ENCODE assay signal across 14 cellular contexts in genomic region chr17:40130352-40131042, GRCh38. TPM values are rescaled to one million over a fixed set of nuclear protein-coding genes. Genes with fewer than 3 reads are reported as not detected.
DNase-seq lines count a peak whose midpoint lies in the region; ATAC-seq, FAIRE-seq and TF ChIP-seq lines count a peak whose summit lies in the region.
"Had no signal": no experiment of that assay in that cellular context is flagged by ENCODE, and none has a peak within 500 bp of the region (broad histone marks: within the 10 kb centered on the region; RNA-seq: fewer than 3 reads in every experiment).

No MANE protein-coding gene starts in this region.

- CTCF ChIA-PET in GM12878 (lab: Yijun Ruan, JAX): interaction anchor here (1.0 to 1.1 kb wide), 2 partner anchors 18 to 37 kb away, joined by 3 to 4 read pairs; no protein-coding TSS in a partner anchor

- intact Hi-C loops in GM12878 (cut with micrococcal nuclease; ENCODE audit: unreplicated experiment): no loop called here
- intact Hi-C loops in lower lobe of right lung (cut with DNase I): no loop called here
- intact Hi-C loops in upper lobe of right lung (cut with DNase I): no loop called here

- H3K27ac ChIP-seq in GM12878 (ENCODE audit: control insufficient read depth, insufficient read depth): no peak overlapping the region
- peak overlapping the region; percentile 64 for H3K27ac ChIP-seq in lower lobe of right lung
- peak overlapping the region; percentile 62 for H3K27ac ChIP-seq in upper lobe of right lung

- H3K27me3 Mint-ChIP-seq in activated naive CD4-positive, alpha-beta T cell treated with anti-CD3 and anti-CD28 coated beads, Interleukin-2, amount 50 U/mL, for 24 hours: no peaks in the 10 kb centered on the region
- H3K27me3 Mint-ChIP-seq: memory B cell had no signal

- in situ Hi-C loops in GM12878 (cut with MboI): no loop called here

- POLR2A ChIA-PET in GM12878 (lab: Charles Lee): interaction anchor here (0.7 kb wide), 1 partner anchor 26 kb away, joined by 3 read pairs; no protein-coding TSS in a partner anchor

- no peak overlapping the region for H3K9ac ChIP-seq in GM12878 (ENCODE audit: control insufficient read depth, insufficient read depth, low read length)

- TF ChIP-seq CTCF in GM12878 (IDR thresholded peaks at IDR 0.05 in 2 of 3, conservative IDR thresholded peaks at IDR 0.05 in 1 of 3; ENCODE audit: control insufficient read depth in 2 of 3, extremely low read depth in 1 of 3, insufficient read depth in 1 of 3, low read depth in 3 of 3, low read length in 3 of 3) (no peak), lower lobe of right lung (IDR thresholded peaks at IDR 0.05) (no peak), upper lobe of right lung (IDR thresholded peaks at IDR 0.05) (no peak)

- H3K27me3 ChIP-seq in GM12878 (replicated peaks in 1 of 2; ENCODE audit: control insufficient read depth in 2 of 2, insufficient read depth in 2 of 2, low read length in 1 of 2) (no peaks in the 10 kb centered on the region), lower lobe of right lung (ENCODE audit: low read depth) (no peaks in the 10 kb centered on the region), upper lobe of right lung (no peaks in the 10 kb centered on the region)

- H3K9me3 ChIP-seq in GM12878 (replicated peaks; ENCODE audit: control insufficient read depth, insufficient read depth, low read length) (no peaks in the 10 kb centered on the region), lower lobe of right lung (no peaks in the 10 kb centered on the region), upper lobe of right lung (no peaks in the 10 kb centered on the region)

- H3K4me1 ChIP-seq in GM12878 (ENCODE audit: control insufficient read depth, insufficient read depth, low read length): no peaks in the 10 kb centered on the region; the same call in 1 of the 2 replicates
- peaks cover 15% of the 10 kb centered on the region for H3K4me1 ChIP-seq in lower lobe of right lung
- peaks cover 2% of the 10 kb centered on the region for H3K4me1 ChIP-seq in upper lobe of right lung

- H3K36me3 Mint-ChIP-seq in activated naive CD4-positive, alpha-beta T cell treated with anti-CD3 and anti-CD28 coated beads, Interleukin-2, amount 50 U/mL, for 24 hours: peaks cover 16% of the 10 kb centered on the region

- RAD21 ChIA-PET in GM12878 (lab: Charles Lee; ENCODE audit: unreplicated experiment): no interaction called here

- H3K9me3 Mint-ChIP-seq in activated naive CD4-positive, alpha-beta T cell treated with anti-CD3 and anti-CD28 coated beads, Interleukin-2, amount 50 U/mL, for 24 hours: no peaks in the 10 kb centered on the region
- H3K9me3 Mint-ChIP-seq: memory B cell had no signal

- peaks cover 2 to 43% of the 10 kb centered on the region in 2 experiments for H3K36me3 ChIP-seq in GM12878 (ENCODE audit: control insufficient read depth in 2 of 2, insufficient read depth in 2 of 2, low read length in 1 of 2)
- peaks cover 100% of the 10 kb centered on the region for H3K36me3 ChIP-seq in lower lobe of right lung
- H3K36me3 ChIP-seq in upper lobe of right lung: peaks cover 96% of the 10 kb centered on the region

- no peak overlapping the region for H3K4me2 ChIP-seq in GM12878 (ENCODE audit: control insufficient read depth, insufficient read depth)

- no peak for TF ChIP-seq RAD21 in GM12878 (IDR thresholded peaks at IDR 0.05; ENCODE audit: insufficient read depth, low read depth, low read length)

- 98% methylated on average over 7 of the region's 7 CpGs for WGBS in GM12878 (ENCODE audit: insufficient coverage, insufficient replicate concordance, low lambda C conversion rate, missing lambda C conversion rate)

- ATAC-seq in GM12878: no peak
- ATAC-seq in lower lobe of right lung: peak; percentile 89 to 93
- ATAC-seq in upper lobe of right lung: peak; percentile 93
- ATAC-seq in HG03565 (IDR thresholded peaks at IDR 0.05; ENCODE audit: unreplicated experiment): no peak
- ATAC-seq: K562 had no signal

- H3K4me3 ChIP-seq in GM12878 (no peak overlapping the region), lower lobe of right lung (no peak overlapping the region), upper lobe of right lung (no peak overlapping the region)
- H3K4me3 ChIP-seq: K562 had no signal

- no peak overlapping the region for H3K4me3 Mint-ChIP-seq in activated naive CD4-positive, alpha-beta T cell treated with anti-CD3 and anti-CD28 coated beads, Interleukin-2, amount 50 U/mL, for 24 hours
- H3K4me3 Mint-ChIP-seq: memory B cell had no signal

- BruUV-seq in GM12878 (replicated peaks; lab: Mats Ljungman, UMichigan): no TSS peak

- FAIRE-seq in GM12878 (lab: Jason Lieb, UNC): no peak
- FAIRE-seq: A204.1, colon, K562 had no signal

- H3K27ac Mint-ChIP-seq in activated naive CD4-positive, alpha-beta T cell treated with anti-CD3 and anti-CD28 coated beads, Interleukin-2, amount 50 U/mL, for 24 hours: peak overlapping the region; percentile 43
- H3K27ac Mint-ChIP-seq: memory B cell had no signal

- TF ChIP-seq POLR2A in GM12878 (IDR thresholded peaks at IDR 0.05; ENCODE audit: low read depth, low read length): 0 out of 2 replicates have a peak, but pooled peaks have one; percentile 26

- no peak for TF ChIP-seq EP300 in GM12878 (IDR thresholded peaks at IDR 0.05; ENCODE audit: borderline replicate concordance in 1 of 2, control insufficient read depth in 1 of 2, low read depth in 2 of 2, low read length in 2 of 2)

- no peak overlapping the region for H2AFZ ChIP-seq in GM12878 (ENCODE audit: control insufficient read depth, low read depth, low read length)

- H4K20me1 ChIP-seq in GM12878 (ENCODE audit: control insufficient read depth, insufficient read depth): peaks cover 3% of the 10 kb centered on the region; the same call in 1 of the 2 replicates

- H3K4me1 Mint-ChIP-seq in activated naive CD4-positive, alpha-beta T cell treated with anti-CD3 and anti-CD28 coated beads, Interleukin-2, amount 50 U/mL, for 24 hours: peaks cover 20% of the 10 kb centered on the region

- peaks cover 16% of the 10 kb centered on the region for H3K79me2 ChIP-seq in GM12878 (ENCODE audit: control insufficient read depth, insufficient read depth, low read length)

- no peak for DNase-seq in activated naive CD4-positive, alpha-beta T cell treated with anti-CD3 and anti-CD28 coated beads, Interleukin-2, amount 50 U/mL, for 16 hours
- DNase-seq in GM12878 (ENCODE audit: low read depth, low spot score) (no peak), lower lobe of right lung (peak; percentile 59), upper lobe of right lung (no peak), mucosa of gallbladder (ENCODE audit: low spot score) (no peak)
- no peak for DNase-seq in activated naive CD4-positive, alpha-beta T cell (lab: John Stamatoyannopoulos, UW)
- DNase-seq: NCI-H226, RPMI8226 had no signal

- SMC1A ChIA-PET in GM12878 (lab: Charles Lee; ENCODE audit: uncharacterized antibody, unreplicated experiment): interaction anchor here (1.2 kb wide), 1 partner anchor 17 kb away, joined by 4 read pairs; no protein-coding TSS in a partner anchor

RNA-seq across cellular contexts. Expression of gene MSL1, which starts 8.7 kb away (rescaled TPM):
- 146 and 147 TPM in 2 replicates for total RNA-seq in GM12878 (2013; cell fraction: nucleolus; rRNA removed)
- 56.3 and 57.6 TPM in 2 replicates for total RNA-seq in GM12878 (2014; rRNA removed)
- 56.4 and 56.5 TPM in 2 replicates for total RNA-seq in GM12878 (2014; rRNA removed; fragmentation: Illumina TruSeq; extraction: Trizol)
- 47.8 and 50.6 TPM in 2 replicates for total RNA-seq in GM12878 (2021)
- 38.1 TPM for polyA plus RNA-seq in GM12878 (2011; ENCODE audit: low read depth)
- 80.9 and 101 TPM in 2 replicates for polyA plus RNA-seq in GM12878 (2011; rRNA removed)
- polyA plus RNA-seq in GM12878 (2011; cell fraction: cytosol; rRNA removed): 34.6 and 35.7 TPM in 2 replicates
- polyA plus RNA-seq in GM12878 (2011; cell fraction: nucleus; rRNA removed): 220 and 227 TPM in 2 replicates
- polyA plus RNA-seq in GM12878 (2012): 45.9 and 51.6 TPM in 2 replicates
- 95.2 and 110 TPM in 2 replicates for polyA plus RNA-seq in GM12878 (2014; fragmentation: Illumina TruSeq; extraction: Trizol)
- 10 to 100 TPM; 11.1 to 18.0 TPM for polyA plus RNA-seq in GM12878 (2014; fragmentation: Nextera tagmentation; extraction: Ambion mirVana)
- polyA plus RNA-seq in GM12878 (2014; rRNA removed): 52.0 and 53.1 TPM in 2 replicates
- 1 to 10 TPM; 6.1 to 9.5 TPM for polyA plus RNA-seq in GM12878 (2016; fragmentation: Nextera tagmentation; extraction: Ambion mirVana)
- polyA minus RNA-seq in GM12878 (2011; rRNA and poly(A)+ RNA removed): 33.0 and 40.5 TPM in 2 replicates
- polyA minus RNA-seq in GM12878 (2011; cell fraction: cytosol; rRNA and poly(A)+ RNA removed): 16.6 and 20.3 TPM in 2 replicates
- 30.2 and 34.7 TPM in 2 replicates for polyA minus RNA-seq in GM12878 (2011; cell fraction: nucleus; rRNA and poly(A)+ RNA removed)
- total RNA-seq in lower lobe of right lung: 97.7 TPM
- total RNA-seq in upper lobe of right lung: 84.4 TPM
- 90.9 TPM for total RNA-seq in mucosa of gallbladder

RNA-seq across cellular contexts. Expression of gene CASC3, which starts 9.8 kb away (rescaled TPM):
- total RNA-seq in GM12878 (2013; cell fraction: nucleolus; rRNA removed): 135 and 156 TPM in 2 replicates
- total RNA-seq in GM12878 (2014; rRNA removed): 31.8 and 37.6 TPM in 2 replicates
- total RNA-seq in GM12878 (2014; rRNA removed; fragmentation: Illumina TruSeq; extraction: Trizol): 31.9 and 33.7 TPM in 2 replicates
- 42.9 and 49.0 TPM in 2 replicates for total RNA-seq in GM12878 (2021)
- 30.2 TPM for polyA plus RNA-seq in GM12878 (2011; ENCODE audit: low read depth)
- polyA plus RNA-seq in GM12878 (2011; rRNA removed): 40.3 and 60.0 TPM in 2 replicates
- polyA plus RNA-seq in GM12878 (2011; cell fraction: cytosol; rRNA removed): 39.7 and 54.1 TPM in 2 replicates
- polyA plus RNA-seq in GM12878 (2011; cell fraction: nucleus; rRNA removed): 126 and 159 TPM in 2 replicates
- 40.4 and 44.5 TPM in 2 replicates for polyA plus RNA-seq in GM12878 (2012)
- 52.4 and 59.7 TPM in 2 replicates for polyA plus RNA-seq in GM12878 (2014; fragmentation: Illumina TruSeq; extraction: Trizol)
- 10 to 100 TPM; 12.7 to 16.4 TPM for polyA plus RNA-seq in GM12878 (2014; fragmentation: Nextera tagmentation; extraction: Ambion mirVana)
- polyA plus RNA-seq in GM12878 (2014; rRNA removed): 30.2 and 34.3 TPM in 2 replicates
- 10 to 100 TPM; 52.6 to 53.4 TPM for polyA plus RNA-seq in GM12878 (2016; fragmentation: Nextera tagmentation; extraction: Ambion mirVana)
- polyA minus RNA-seq in GM12878 (2011; rRNA and poly(A)+ RNA removed): 40.6 and 41.8 TPM in 2 replicates
- 9.0 and 22.5 TPM in 2 replicates for polyA minus RNA-seq in GM12878 (2011; cell fraction: cytosol; rRNA and poly(A)+ RNA removed)
- 33.4 and 39.4 TPM in 2 replicates for polyA minus RNA-seq in GM12878 (2011; cell fraction: nucleus; rRNA and poly(A)+ RNA removed)
- total RNA-seq in lower lobe of right lung: 101 TPM
- total RNA-seq in upper lobe of right lung: 106 TPM
- total RNA-seq in mucosa of gallbladder: 78.5 TPM

RNA-seq across cellular contexts. Expression of gene NR1D1, which starts 30.1 kb away (rescaled TPM):
- 5.0 TPM in 2 replicates for total RNA-seq in GM12878 (2013; cell fraction: nucleolus; rRNA removed)
- total RNA-seq in GM12878 (2014; rRNA removed) (0.49 and 1.0 TPM in 2 replicates), GM12878 (2014; rRNA removed; fragmentation: Illumina TruSeq; extraction: Trizol) (0.31 and 0.37 TPM in 2 replicates), GM12878 (2021) (3.4 and 3.6 TPM in 2 replicates), lower lobe of right lung (20.1 TPM), upper lobe of right lung (24.9 TPM), mucosa of gallbladder (34.7 TPM)
- polyA plus RNA-seq in GM12878 (2011; ENCODE audit: low read depth): 0.85 TPM
- polyA plus RNA-seq in GM12878 (2011; rRNA removed) (0.17 and 0.41 TPM in 2 replicates), GM12878 (2014; fragmentation: Illumina TruSeq; extraction: Trizol) (0.44 and 1.8 TPM in 2 replicates), GM12878 (2014; fragmentation: Nextera tagmentation; extraction: Ambion mirVana) (under 1 TPM; 0.10 to 0.33 TPM), GM12878 (2014; rRNA removed) (0.87 and 1.2 TPM in 2 replicates), GM12878 (2016; fragmentation: Nextera tagmentation; extraction: Ambion mirVana) (1 to 10 TPM; 1.8 to 2.6 TPM)
- 0.67 and 1.2 TPM in 2 replicates for polyA plus RNA-seq in GM12878 (2011; cell fraction: cytosol; rRNA removed)
- 5.1 and 5.9 TPM in 2 replicates for polyA plus RNA-seq in GM12878 (2011; cell fraction: nucleus; rRNA removed)
- 2.0 and 3.6 TPM in 2 replicates for polyA plus RNA-seq in GM12878 (2012)
- 1.0 and 1.4 TPM in 2 replicates for polyA minus RNA-seq in GM12878 (2011; rRNA and poly(A)+ RNA removed)
- polyA minus RNA-seq in GM12878 (2011; cell fraction: cytosol; rRNA and poly(A)+ RNA removed): 2.1 TPM in 2 replicates
- 3.1 and 6.0 TPM in 2 replicates for polyA minus RNA-seq in GM12878 (2011; cell fraction: nucleus; rRNA and poly(A)+ RNA removed)

RNA-seq across cellular contexts. Expression of gene RAPGEFL1, which starts 46.8 kb away (rescaled TPM):
- 5.0 and 6.2 TPM in 2 replicates for total RNA-seq in GM12878 (2013; cell fraction: nucleolus; rRNA removed)
- total RNA-seq in GM12878 (2014; rRNA removed) (0.98 and 1.6 TPM in 2 replicates), GM12878 (2014; rRNA removed; fragmentation: Illumina TruSeq; extraction: Trizol) (0.83 and 1.2 TPM in 2 replicates), GM12878 (2021) (2.8 and 3.2 TPM in 2 replicates), lower lobe of right lung (9.3 TPM), upper lobe of right lung (10.2 TPM), mucosa of gallbladder (77.2 TPM)
- 1.6 TPM for polyA plus RNA-seq in GM12878 (2011; ENCODE audit: low read depth)
- polyA plus RNA-seq in GM12878 (2011; rRNA removed) (0.82 and 1.7 TPM in 2 replicates), GM12878 (2014; fragmentation: Illumina TruSeq; extraction: Trizol) (1.2 and 2.2 TPM in 2 replicates), GM12878 (2014; fragmentation: Nextera tagmentation; extraction: Ambion mirVana) (under 1 TPM; 0.13 to 0.38 TPM), GM12878 (2014; rRNA removed) (2.9 and 3.6 TPM in 2 replicates), GM12878 (2016; fragmentation: Nextera tagmentation; extraction: Ambion mirVana) (1 to 10 TPM in 1 of 2 experiments, under 1 TPM in 1; 0.95 to 1.3 TPM)
- 1.4 and 2.0 TPM in 2 replicates for polyA plus RNA-seq in GM12878 (2011; cell fraction: cytosol; rRNA removed)
- 10.8 and 13.1 TPM in 2 replicates for polyA plus RNA-seq in GM12878 (2011; cell fraction: nucleus; rRNA removed)
- 1.9 and 2.3 TPM in 2 replicates for polyA plus RNA-seq in GM12878 (2012)
- polyA minus RNA-seq in GM12878 (2011; rRNA and poly(A)+ RNA removed): 1.8 and 2.2 TPM in 2 replicates
- 1.6 and 2.1 TPM in 2 replicates for polyA minus RNA-seq in GM12878 (2011; cell fraction: cytosol; rRNA and poly(A)+ RNA removed)
- 3.0 and 6.3 TPM in 2 replicates for polyA minus RNA-seq in GM12878 (2011; cell fraction: nucleus; rRNA and poly(A)+ RNA removed)

Comparison
In these comparisons a context has a peak if more than half of its experiments do, and no peak if none do; other contexts are left out.
1. ATAC-seq: peak in lower lobe of right lung (2 of 2) and upper lobe of right lung (single experiment); none in GM12878 (single experiment) and HG03565 (single experiment).